8 cellular contexts compared by ENCODE assay signal in the genomic region with DNA sequence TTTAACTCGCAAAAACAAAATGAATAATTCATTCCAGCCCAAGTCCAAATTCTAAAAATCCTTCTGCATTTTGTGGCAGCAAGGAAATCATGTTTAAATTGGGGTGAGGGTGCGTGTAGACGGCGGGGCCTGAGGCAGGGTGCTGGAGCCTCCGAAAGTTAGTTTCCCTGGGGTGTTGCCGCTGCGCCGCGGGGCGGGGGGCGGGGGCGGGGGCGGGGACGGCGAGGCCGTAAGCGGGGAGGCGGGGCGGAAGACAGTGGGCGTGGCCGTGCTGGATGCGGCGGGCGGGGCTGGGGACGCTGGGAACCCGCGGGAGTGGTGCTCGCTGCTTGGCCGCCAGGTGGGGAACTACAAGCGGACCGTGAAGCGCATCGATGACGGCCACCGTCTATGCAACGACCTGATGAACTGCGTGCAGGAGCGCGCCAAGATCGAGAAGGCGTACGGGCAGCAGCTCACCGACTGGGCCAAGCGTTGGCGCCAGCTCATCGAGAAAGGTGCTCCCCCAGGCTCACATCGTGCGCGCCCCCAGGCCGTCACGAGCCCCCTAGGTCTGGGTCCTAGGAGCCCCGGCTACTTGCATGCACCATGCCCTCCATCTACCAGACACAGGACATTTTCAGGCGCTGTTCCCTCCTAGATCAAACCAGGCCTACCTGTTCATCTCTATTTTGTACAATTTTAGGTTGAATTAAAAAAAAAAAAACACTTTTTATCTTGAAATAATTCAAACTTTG. TPM values are rescaled to one million over a fixed set of nuclear protein-coding genes. Genes with fewer than 3 reads are reported as not detected.
DNase-seq lines count a peak whose midpoint lies in the region; ATAC-seq and TF ChIP-seq lines count a peak whose summit lies in the region.

No MANE protein-coding gene starts in this region.

- POLR2A ChIA-PET in T-cell (lab: Charles Lee) = no interaction called here

- peaks cover 0 to 10% (median 7%) of the 10 kb centered on the region in 3 donors for H3K4me1 Mint-ChIP-seq in T-cell

- H3K27ac Mint-ChIP-seq in T-cell = peak overlapping the region; percentile 46 to 68

- no peaks in the 10 kb centered on the region for H3K36me3 Mint-ChIP-seq in T-cell

- H3K9me3 Mint-ChIP-seq in T-cell = no peaks in the 10 kb centered on the region

- 3 to 4% (median 3%) methylated on average over 38 to 53 of the region's 53 CpGs for WGBS in psoas muscle, 3 donors

- peaks cover 0 to 8% of the 10 kb centered on the region in 2 donors for H3K4me1 ChIP-seq in right atrium auricular region
- H3K4me1 ChIP-seq in psoas muscle = peaks cover 8% of the 10 kb centered on the region

- peak; percentile 68 for DNase-seq in NCI-H1694 treated with DMSO at 0.1 percent for 48 hours (lab: John Stamatoyannopoulos, UW)
- peak; percentile 86 to 98 (median 95) for DNase-seq in T-cell
- DNase-seq in amniotic epithelial cell (ENCODE audit: low read depth) = peak; percentile 75
- DNase-seq in right atrium auricular region (ENCODE audit: low spot score) = peak; percentile 93
- peak; percentile 96 to 98 for DNase-seq in psoas muscle
- DNase-seq in ureter (ENCODE audit: low spot score) = peak; percentile 96

- peak; percentile 74 for ATAC-seq in HG02943 (IDR thresholded peaks at IDR 0.05; ENCODE audit: low read depth, unreplicated experiment)
- peak; percentile 89 to 98 (median 97) for ATAC-seq in T-cell (replicated peaks in 1 of 4)
- ATAC-seq in psoas muscle = peak; percentile 92 to 95 (median 94)

- TF ChIP-seq CTCF in GM12875 (IDR thresholded peaks at IDR 0.05; ENCODE audit: borderline replicate concordance, insufficient read depth, low read depth, low read length) = peak; percentile 83
- TF ChIP-seq CTCF in right atrium auricular region (IDR thresholded peaks at IDR 0.05) = peak; percentile 69 to 85
- peak; percentile 70 for TF ChIP-seq CTCF in psoas muscle (IDR thresholded peaks at IDR 0.05)

- H3K9me3 ChIP-seq in right atrium auricular region (no peaks in the 10 kb centered on the region), psoas muscle (no peaks in the 10 kb centered on the region)

- peak overlapping the region; percentile 41 to 43 for H3K27ac ChIP-seq in right atrium auricular region
- peak overlapping the region; percentile 36 for H3K27ac ChIP-seq in psoas muscle

- peak overlapping the region; percentile 28 to 48 (median 43) for H3K4me3 Mint-ChIP-seq in T-cell

- H3K27me3 ChIP-seq in right atrium auricular region = no peaks in the 10 kb centered on the region
- H3K27me3 ChIP-seq in psoas muscle (ENCODE audit: insufficient read depth in 3 of 3, low read length in 2 of 3) = no peaks in the 10 kb centered on the region

- H3K27me3 Mint-ChIP-seq in T-cell = peaks cover 0 to 2% of the 10 kb centered on the region in 2 donors

- intact Hi-C loops in psoas muscle (cut with DNase I) = loop anchor here (2.0 to 5.0 kb wide), 3 partner anchors 80 to 170 kb away; a partner anchor contains a TSS

- no peak overlapping the region for H3K4me3 ChIP-seq in GM12875 (ENCODE audit: low read depth, low read length)
- H3K4me3 ChIP-seq in right atrium auricular region = peak overlapping the region; percentile 15 to 30
- peak overlapping the region; percentile 47 for H3K4me3 ChIP-seq in psoas muscle

- H3K36me3 ChIP-seq in right atrium auricular region = no peaks in the 10 kb centered on the region
- H3K36me3 ChIP-seq in psoas muscle (ENCODE audit: insufficient read depth in 1 of 2, low read depth in 1 of 2) = no peaks in the 10 kb centered on the region

- CTCF ChIA-PET in T-cell (lab: Charles Lee) = interaction anchor here (0.6 to 1.9 kb wide), 4 partner anchors 25 to 525 kb away, joined by 3 to 11 read pairs (median 4); a partner anchor contains a TSS

RNA-seq across cellular contexts. Expression of a gene that starts 29.0 kb away (rescaled TPM):
- total RNA-seq in T-cell (under 1 TPM in 3 of 5 donors, not detected in 2; 0.15 to 0.35 (median 0.30) TPM), right atrium auricular region (under 1 TPM; 0.22 to 0.31 TPM), psoas muscle (under 1 TPM in 2 of 4 donors, not detected in 2; 0.19 to 0.22 TPM), ureter (3.5 TPM)
- under 1 TPM; 0.03 to 0.22 (median 0.21) TPM for polyA plus RNA-seq in psoas muscle
